In genomic region chr10:73625004-73625883, GRCh38 we compare ENCODE assay signal across 7 cellular contexts. TPM values are rescaled to one million over a fixed set of nuclear protein-coding genes. Genes with fewer than 3 reads are reported as not detected.
DNase-seq lines count a peak whose midpoint lies in the region; ATAC-seq and FAIRE-seq lines count a peak whose summit lies in the region.

No MANE protein-coding gene starts in this region.

- peak overlapping the region; percentile 81 to 85 for H3K27ac ChIP-seq in esophagus (ENCODE audit: low read depth in 2 of 2, low read length in 1 of 2)

- H3K4me1 ChIP-seq in esophagus (ENCODE audit: control insufficient read depth in 2 of 2, insufficient read depth in 2 of 2, low read length in 1 of 2), result no peaks in the 10 kb centered on the region
- no peaks in the 10 kb centered on the region for H3K4me1 ChIP-seq in mucosa of stomach (ENCODE audit: control insufficient read depth, insufficient read depth, low read length)

- H3K36me3 ChIP-seq in esophagus (ENCODE audit: control insufficient read depth in 2 of 2, insufficient read depth in 2 of 2, low read length in 1 of 2) (no peaks in the 10 kb centered on the region), mucosa of stomach (ENCODE audit: control insufficient read depth, insufficient read depth, low read length) (no peaks in the 10 kb centered on the region)

- DNase-seq in DMS79 treated with DMSO at 0.1 percent for 48 hours (lab: John Stamatoyannopoulos, UW) (peak; percentile 31), SW480 (ENCODE audit: low spot score) (peak; percentile 59), urothelium cell line (ENCODE audit: low spot score) (peak; percentile 50)

- H3K27me3 ChIP-seq in esophagus (ENCODE audit: control insufficient read depth in 1 of 2, insufficient read depth in 2 of 2, low read length in 2 of 2) (no peaks in the 10 kb centered on the region), mucosa of stomach (ENCODE audit: control insufficient read depth, insufficient read depth, low read length) (no peaks in the 10 kb centered on the region)

- ATAC-seq in GM19438 (IDR thresholded peaks at IDR 0.05; ENCODE audit: low read depth, unreplicated experiment) (peak; percentile 28), HG03571 (IDR thresholded peaks at IDR 0.05; ENCODE audit: unreplicated experiment) (peak; percentile 28)

- no peaks in the 10 kb centered on the region for H3K9me3 ChIP-seq in esophagus (ENCODE audit: control insufficient read depth in 2 of 2, insufficient read depth in 1 of 2, low read depth in 1 of 2, low read length in 1 of 2)
- H3K9me3 ChIP-seq in mucosa of stomach (ENCODE audit: control insufficient read depth, low read length), result no peaks in the 10 kb centered on the region

- H3K4me3 ChIP-seq in esophagus (ENCODE audit: low read depth in 1 of 2, low read length in 2 of 2), result peak overlapping the region; percentile 71 to 86
- H3K4me3 ChIP-seq in mucosa of stomach (ENCODE audit: low read length), result peak overlapping the region; percentile 91

- no peak for FAIRE-seq in urothelium cell line (lab: Jason Lieb, UNC)

- 1% methylated on average over 45 to 46 of the region's 46 CpGs for WGBS in esophagus, 2 donors

- peak overlapping the region; percentile 79 for H3K9ac ChIP-seq in mucosa of stomach (ENCODE audit: low read length)

RNA-seq across cellular contexts. Expression of gene MYOZ1, which starts 16.0 kb away (rescaled TPM):
- 1 to 10 TPM in 1 of 2 donors, under 1 TPM in 1; 0.89 to 3.1 TPM for polyA plus RNA-seq in esophagus

RNA-seq across cellular contexts. Expression of gene SYNPO2L, which starts 30.6 kb away (rescaled TPM):
- 10 to 100 TPM in 1 of 2 donors, 1 to 10 TPM in 1; 1.9 to 10.9 TPM for polyA plus RNA-seq in esophagus

RNA-seq across cellular contexts. Expression of gene USP54, which starts 34.1 kb away (rescaled TPM):
- polyA plus RNA-seq in esophagus, result 10 to 100 TPM; 16.8 to 23.7 TPM

Comparison
In these comparisons a context has a peak if more than half of its experiments do, and no peak if none do; other contexts are left out.
1. Peak in every context shown above with its lines: DNase-seq, ATAC-seq, H3K4me3 ChIP-seq and H3K27ac ChIP-seq.